In the genomic region with DNA sequence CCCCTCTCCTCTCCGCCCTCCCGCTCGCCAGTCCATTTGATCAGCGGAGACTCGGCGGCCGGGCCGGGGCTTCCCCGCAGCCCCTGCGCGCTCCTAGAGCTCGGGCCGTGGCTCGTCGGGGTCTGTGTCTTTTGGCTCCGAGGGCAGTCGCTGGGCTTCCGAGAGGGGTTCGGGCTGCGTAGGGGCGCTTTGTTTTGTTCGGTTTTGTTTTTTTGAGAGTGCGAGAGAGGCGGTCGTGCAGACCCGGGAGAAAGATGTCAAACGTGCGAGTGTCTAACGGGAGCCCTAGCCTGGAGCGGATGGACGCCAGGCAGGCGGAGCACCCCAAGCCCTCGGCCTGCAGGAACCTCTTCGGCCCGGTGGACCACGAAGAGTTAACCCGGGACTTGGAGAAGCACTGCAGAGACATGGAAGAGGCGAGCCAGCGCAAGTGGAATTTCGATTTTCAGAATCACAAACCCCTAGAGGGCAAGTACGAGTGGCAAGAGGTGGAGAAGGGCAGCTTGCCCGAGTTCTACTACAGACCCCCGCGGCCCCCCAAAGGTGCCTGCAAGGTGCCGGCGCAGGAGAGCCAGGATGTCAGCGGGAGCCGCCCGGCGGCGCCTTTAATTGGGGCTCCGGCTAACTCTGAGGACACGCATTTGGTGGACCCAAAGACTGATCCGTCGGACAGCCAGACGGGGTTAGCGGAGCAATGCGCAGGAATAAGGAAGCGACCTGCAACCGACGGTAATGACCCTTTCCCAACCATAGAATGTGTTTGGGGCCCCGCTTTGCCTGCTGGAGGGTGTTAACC, we compare ENCODE assay signal across 8 cellular contexts. TPM values are rescaled to one million over a fixed set of nuclear protein-coding genes. Genes with fewer than 3 reads are reported as not detected.
DNase-seq lines count a peak whose midpoint lies in the region; ATAC-seq, FAIRE-seq and TF ChIP-seq lines count a peak whose summit lies in the region.

No MANE protein-coding gene starts in this region.

- no peak overlapping the region for H2AFZ ChIP-seq in ACC112 (ENCODE audit: low read length, unreplicated experiment)

- H3K27ac ChIP-seq in ACC112 (ENCODE audit: low read depth, low read length): peak overlapping the region; percentile 97
- H3K27ac ChIP-seq in VCaP: peak overlapping the region; percentile 99
- H3K27ac ChIP-seq in esophagus (ENCODE audit: low read depth in 2 of 2, low read length in 1 of 2): peak overlapping the region; percentile 99 to 100

- ATAC-seq in HG03442 (IDR thresholded peaks at IDR 0.05; ENCODE audit: unreplicated experiment) (peak; percentile 13), naive B cell (ENCODE audit: low read depth in 2 of 2) (peak in 1 of 2 donors; percentile 11)

- peak overlapping the region; percentile 96 to 100 (median 98) for H3K27ac Mint-ChIP-seq in naive B cell

- H3K9me3 Mint-ChIP-seq in naive B cell: no peaks in the 10 kb centered on the region

- H3K4me3 ChIP-seq in ACC112 (ENCODE audit: low read depth, low read length) (peak overlapping the region; percentile 95), GM12864 (ENCODE audit: low read depth, low read length) (peak overlapping the region; percentile 92), esophagus (ENCODE audit: low read depth in 1 of 2, low read length in 2 of 2) (peak overlapping the region; percentile 91 to 99)

- FAIRE-seq in H54 (lab: Jason Lieb, UNC): no peak

- TF ChIP-seq CTCF in GM12864 (IDR thresholded peaks at IDR 0.05; ENCODE audit: low read depth, low read length, missing control alignments) (no peak), VCaP (conservative IDR thresholded peaks at IDR 0.05) (no peak)

- H3K36me3 ChIP-seq in ACC112 (ENCODE audit: insufficient read depth, low read length): peaks cover 19% of the 10 kb centered on the region
- no peaks in the 10 kb centered on the region for H3K36me3 ChIP-seq in esophagus (ENCODE audit: control insufficient read depth in 2 of 2, insufficient read depth in 2 of 2, low read length in 1 of 2)

- H3K27me3 Mint-ChIP-seq in naive B cell: no peaks in the 10 kb centered on the region

- no peak for TF ChIP-seq POLR2A in H54 (IDR thresholded peaks at IDR 0.05; ENCODE audit: low read depth, low read length)

- peaks cover 24 to 36% of the 10 kb centered on the region in 2 donors for H3K36me3 Mint-ChIP-seq in naive B cell

- peaks cover 61 to 69% (median 67%) of the 10 kb centered on the region in 3 donors for H3K4me1 Mint-ChIP-seq in naive B cell

- 0% methylated on average over 62 of the region's 62 CpGs for WGBS in esophagus, 2 donors

- H3K9me3 ChIP-seq in esophagus (ENCODE audit: control insufficient read depth in 2 of 2, insufficient read depth in 1 of 2, low read depth in 1 of 2, low read length in 1 of 2): no peaks in the 10 kb centered on the region

- H3K4me3 Mint-ChIP-seq in naive B cell: peak overlapping the region; percentile 83 to 99 (median 98)

- H3K27me3 ChIP-seq in ACC112 (ENCODE audit: insufficient read depth, low read length) (no peaks in the 10 kb centered on the region), esophagus (ENCODE audit: control insufficient read depth in 1 of 2, insufficient read depth in 2 of 2, low read length in 2 of 2) (no peaks in the 10 kb centered on the region)

- H3K4me1 ChIP-seq in ACC112 (ENCODE audit: control insufficient read depth, insufficient read depth, low read length, unreplicated experiment) (peaks cover 36% of the 10 kb centered on the region), esophagus (ENCODE audit: control insufficient read depth in 2 of 2, insufficient read depth in 2 of 2, low read length in 1 of 2) (no peaks in the 10 kb centered on the region)

- peaks cover 56% of the 10 kb centered on the region for H3K79me2 ChIP-seq in ACC112 (ENCODE audit: control insufficient read depth, insufficient read depth, low read length, unreplicated experiment)

- no peak for DNase-seq in GM12864 (ENCODE audit: low read depth)
- DNase-seq in naive B cell: peak; percentile 25
- no peak for DNase-seq in H54 (ENCODE audit: insufficient read length, low spot score)
- DNase-seq in SHP77 (lab: John Stamatoyannopoulos, UW): no peak

RNA-seq across cellular contexts. Expression of a gene that starts 0.6 kb away (rescaled TPM):
- 10 to 100 TPM; 17.5 to 26.2 TPM for polyA plus RNA-seq in esophagus
- 10 to 100 TPM in 4 of 6 donors, 1 to 10 TPM in 2; 4.7 to 26.8 (median 14.5) TPM for polyA plus RNA-seq in naive B cell (ENCODE audit: low read depth in 6 of 6)

RNA-seq across cellular contexts. Expression of a gene that starts 21.8 kb away (rescaled TPM):
- under 1 TPM; 0.20 to 0.24 TPM for polyA plus RNA-seq in esophagus
- under 1 TPM in 3 of 6 donors, not detected in 3; 0.16 to 0.52 (median 0.30) TPM for polyA plus RNA-seq in naive B cell (ENCODE audit: low read depth in 6 of 6)
